20 cellular contexts compared by ENCODE assay signal in the genomic region with DNA sequence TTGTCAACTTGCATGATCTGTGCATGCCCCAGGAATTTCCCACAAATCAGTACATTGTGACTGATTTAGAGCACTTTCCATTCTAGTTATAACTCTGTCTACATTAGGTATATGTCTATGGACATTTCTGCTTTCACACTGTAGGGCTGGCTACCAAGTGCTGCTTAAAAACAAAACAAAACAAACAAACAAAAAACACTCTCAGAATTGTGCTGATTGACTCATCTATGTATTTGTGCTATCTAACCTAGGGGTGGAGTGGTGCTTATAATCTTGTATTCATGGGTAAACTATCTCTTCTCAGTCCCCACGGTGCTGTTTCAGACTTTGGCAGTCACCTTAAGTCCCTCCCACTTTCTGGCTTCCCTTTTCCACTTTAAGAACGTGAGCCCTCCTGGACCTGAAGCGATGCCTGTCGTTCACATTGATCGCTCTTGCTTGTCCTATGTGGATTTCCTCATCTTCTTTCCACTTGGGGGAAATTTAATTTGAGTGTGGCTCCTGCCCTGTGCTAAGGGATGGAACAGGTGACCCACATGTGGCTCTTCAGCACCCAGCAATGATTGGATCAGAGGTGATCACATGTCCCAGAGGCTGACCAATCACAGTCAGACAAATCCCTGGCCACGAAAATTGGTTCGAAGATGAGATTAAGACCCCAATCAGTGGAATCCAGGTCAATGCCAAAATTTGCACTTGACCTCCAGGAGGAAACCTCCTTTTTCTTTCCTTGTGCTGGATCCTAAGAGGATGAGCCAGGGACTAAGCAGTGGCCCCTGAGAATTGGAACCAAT. TPM values are rescaled to one million over a fixed set of nuclear protein-coding genes. Genes with fewer than 3 reads are reported as not detected.
DNase-seq lines count a peak whose midpoint lies in the region; ATAC-seq, FAIRE-seq and TF ChIP-seq lines count a peak whose summit lies in the region.
"Had no signal": no experiment of that assay in that cellular context is flagged by ENCODE, and none has a peak within 500 bp of the region (broad histone marks: within the 10 kb centered on the region; RNA-seq: fewer than 3 reads in every experiment).

No MANE protein-coding gene starts in this region.

- DNase-seq in GM12864 (ENCODE audit: low read depth): peak; percentile 38
- peak; percentile 5 for DNase-seq in NAMALWA (ENCODE audit: low spot score)
- DNase-seq in SK-N-SH: no peak
- DNase-seq in NCI-H345 (lab: John Stamatoyannopoulos, UW): no peak
- DNase-seq in HUDEP-2 (lab: John Stamatoyannopoulos, UW; ENCODE audit: unreplicated experiment in 76 of 76): no peak
- DNase-seq in HTR-8/SVneo (ENCODE audit: insufficient read length, low spot score): no peak
- DNase-seq: activated CD4-positive, alpha-beta memory T cell treated with anti-CD3 and anti-CD28 coated beads for 36 hours; adrenal gland; CD4-positive, alpha-beta T cell; DND-41; lower lobe of right lung; natural killer cell; NCI-H510A; stimulated activated CD4-positive, alpha-beta T cell treated with anti-CD3 and anti-CD28 coated beads, Interleukin-12 subunit alpha, Interleukin-12 subunit beta, amount 100 ng/mL, for 4 hours had no signal

- no peaks in the 10 kb centered on the region for H3K79me2 ChIP-seq in SK-N-SH (ENCODE audit: insufficient read depth)

- no peak overlapping the region for H3K4me2 ChIP-seq in SK-N-SH
- H3K4me2 ChIP-seq: A549 had no signal

- H3K27me3 ChIP-seq in SK-N-SH (ENCODE audit: insufficient read depth): peaks cover 9% of the 10 kb centered on the region; the same call in 1 of the 2 replicates
- H3K27me3 ChIP-seq: adrenal gland had no signal

- H2AFZ ChIP-seq in SK-N-SH (ENCODE audit: low read depth): no peak overlapping the region

- no peak overlapping the region for H3K9ac ChIP-seq in SK-N-SH

- H3K9me2 ChIP-seq in SK-N-SH: no peaks in the 10 kb centered on the region

- H3K36me3 ChIP-seq in SK-N-SH (replicated peaks in 1 of 2; ENCODE audit: control insufficient read depth in 1 of 2, insufficient read depth in 2 of 2, low read length in 1 of 2): no peaks in the 10 kb centered on the region
- H3K36me3 ChIP-seq: adrenal gland, lower lobe of right lung had no signal

- TF ChIP-seq RAD21 in SK-N-SH (IDR thresholded peaks at IDR 0.05; ENCODE audit: low read length): no peak

- no peaks in the 10 kb centered on the region for H4K20me1 ChIP-seq in SK-N-SH (ENCODE audit: insufficient read depth)

- CTCF ChIA-PET in SK-N-SH (lab: Yijun Ruan, JAX): no interaction called here

- H3K9me3 ChIP-seq in SK-N-SH: no peaks in the 10 kb centered on the region
- H3K9me3 ChIP-seq: A549, adrenal gland, lower lobe of right lung had no signal

- no peak for TF ChIP-seq CTCF in GM12864 (IDR thresholded peaks at IDR 0.05; ENCODE audit: low read depth, low read length, missing control alignments)
- TF ChIP-seq CTCF in SK-N-SH (IDR thresholded peaks at IDR 0.05): no peak

- ATAC-seq in GM19351 (IDR thresholded peaks at IDR 0.05; ENCODE audit: unreplicated experiment) (peak; percentile 92), HG02759 (IDR thresholded peaks at IDR 0.05; ENCODE audit: unreplicated experiment) (peak; percentile 74)
- ATAC-seq: A549, lower lobe of right lung, natural killer cell, SK-N-SH treated with all-trans-retinoic acid at 6 μM for 48 hours had no signal

- H3K4me1 ChIP-seq in SK-N-SH (ENCODE audit: control insufficient read depth in 1 of 2, insufficient read depth in 2 of 2, low read depth in 1 of 2, low read length in 1 of 2): no peaks in the 10 kb centered on the region
- H3K4me1 ChIP-seq: A549, adrenal gland, lower lobe of right lung had no signal

- POLR2A ChIA-PET in SK-N-SH (lab: Yijun Ruan, JAX): no interaction called here

- TF ChIP-seq EP300 in SK-N-SH (IDR thresholded peaks at IDR 0.05; ENCODE audit: borderline replicate concordance in 1 of 2, low read depth in 1 of 2, low read length in 1 of 2): no peak

- no peaks in the 10 kb centered on the region for H3F3A ChIP-seq in SK-N-SH (replicated peaks; ENCODE audit: insufficient read depth)

- no peak for FAIRE-seq in HTR-8/SVneo (lab: Jason Lieb, UNC)
- FAIRE-seq: A549, endothelial cell of umbilical vein, frontal cortex had no signal

- H3K27ac ChIP-seq in SK-N-SH (ENCODE audit: low read depth in 2 of 2, low read length in 1 of 2): no peak overlapping the region
- H3K27ac ChIP-seq: A549, adrenal gland, lower lobe of right lung had no signal

- WGBS in SK-N-SH (ENCODE audit: low lambda C conversion rate): 32% methylated on average over 7 of the region's 7 CpGs

- H3K4me3 ChIP-seq in GM12864 (ENCODE audit: low read depth, low read length) (no peak overlapping the region), SK-N-SH (ENCODE audit: low read depth in 2 of 2, low read length in 1 of 2) (no peak overlapping the region)
- H3K4me3 ChIP-seq: A549, adrenal gland, lower lobe of right lung had no signal

TF ChIP-seq in SK-N-SH, 30 proteins besides CTCF, POLR2A, EP300 and RAD21:
- no peak for TF ChIP-seq CHD2 (IDR thresholded peaks at IDR 0.05; ENCODE audit: low read length, partially characterized antibody)

RNA-seq across cellular contexts. Expression of gene AMER2, which starts 23.9 kb away (rescaled TPM):
- polyA plus RNA-seq in SK-N-SH (2012; rRNA removed): not detected in 2 replicates
- polyA plus RNA-seq in SK-N-SH (2012; cell fraction: cytosol; rRNA removed): not detected in 2 replicates
- not detected in 2 replicates for polyA plus RNA-seq in SK-N-SH (2012; cell fraction: nucleus; rRNA removed)
- polyA plus RNA-seq: A549, endothelial cell of umbilical vein had no signal

RNA-seq across cellular contexts. Expression of gene PABPC3, which starts 52.3 kb away (rescaled TPM):
- polyA plus RNA-seq in SK-N-SH (2012; rRNA removed): 0.02 and 0.03 TPM in 2 replicates
- polyA plus RNA-seq in SK-N-SH (2012; cell fraction: cytosol; rRNA removed): 0.21 and 0.51 TPM in 2 replicates
- polyA plus RNA-seq in SK-N-SH (2012; cell fraction: nucleus; rRNA removed): 0.05 and 0.20 TPM in 2 replicates

Comparison
In these comparisons a context has a peak if more than half of its experiments do, and no peak if none do; other contexts are left out.
1. DNase-seq: peak in GM12864 (single experiment) and NAMALWA (single experiment); none in SK-N-SH (single experiment), NCI-H345 (single experiment), HUDEP-2 (0 of 76) and HTR-8/SVneo (single experiment).